In genomic region chr12:49959570-49960473, GRCh38 we compare ENCODE assay signal across 11 cellular contexts. TPM values are rescaled to one million over a fixed set of nuclear protein-coding genes. Genes with fewer than 3 reads are reported as not detected.
A peak's percentile ranks its signal among the peaks of the same experiment; 100 is the strongest.
DNase-seq lines count a peak whose midpoint lies in the region; ATAC-seq and TF ChIP-seq lines count a peak whose summit lies in the region.
"Had no signal": no experiment of that assay in that cellular context is flagged by ENCODE, and none has a peak within 500 bp of the region (broad histone marks: within the 10 kb centered on the region; RNA-seq: fewer than 3 reads in every experiment).

No MANE protein-coding gene starts in this region.

- H3K14ac ChIP-seq in mesenchymal stem cell (ENCODE audit: low read length in 2 of 2) = no peak overlapping the region

- H3K4me1 ChIP-seq in left lung = peaks cover 6 to 37% of the 10 kb centered on the region in 2 donors
- H3K4me1 ChIP-seq in mesenchymal stem cell (ENCODE audit: control insufficient read depth, insufficient read depth, low read depth, low read length) = peaks cover 33% of the 10 kb centered on the region

- ATAC-seq in WTC11 = peak; percentile 72
- peak; percentile 79 for ATAC-seq in left lung
- no peak for ATAC-seq in GM18519 (IDR thresholded peaks at IDR 0.05; ENCODE audit: low FRiP score, unreplicated experiment)
- no peak for ATAC-seq in GM19452 (IDR thresholded peaks at IDR 0.05; ENCODE audit: unreplicated experiment)

- H3K9me3 ChIP-seq in left lung (no peaks in the 10 kb centered on the region), mesenchymal stem cell (ENCODE audit: control insufficient read depth, low read length) (no peaks in the 10 kb centered on the region)

- H3K9ac ChIP-seq in mesenchymal stem cell (ENCODE audit: low read length) = no peak overlapping the region

- H3K23ac ChIP-seq in mesenchymal stem cell (ENCODE audit: low read length in 2 of 2) = no peak overlapping the region

- H3K4me3 Mint-ChIP-seq in WTC11 = peak overlapping the region; percentile 65

- no peak overlapping the region for H3K18ac ChIP-seq in mesenchymal stem cell (ENCODE audit: low read depth in 1 of 2, low read length in 2 of 2)

- H3K4me3 ChIP-seq in H7 (ENCODE audit: insufficient read depth, low read depth, low read length) = no peak overlapping the region
- no peak overlapping the region for H3K4me3 ChIP-seq in left lung
- H3K4me3 ChIP-seq in mesenchymal stem cell (ENCODE audit: insufficient read depth in 1 of 2, low read depth in 1 of 2, low read length in 2 of 2) = no peak overlapping the region

- H3K4ac ChIP-seq in mesenchymal stem cell (ENCODE audit: low read depth in 1 of 2, low read length in 2 of 2) = no peak overlapping the region

- no peak overlapping the region for H3K4me2 ChIP-seq in mesenchymal stem cell (ENCODE audit: low read length, poor library complexity, severe bottlenecking)

- no peak overlapping the region for H2AK5ac ChIP-seq in mesenchymal stem cell (ENCODE audit: low read length, severe bottlenecking)

- peaks cover 69% of the 10 kb centered on the region for H3K27me3 Mint-ChIP-seq in WTC11 (ENCODE audit: low read depth)

- H3K27ac ChIP-seq in left lung = peak overlapping the region in 1 of 2 donors; percentile 39
- no peak overlapping the region for H3K27ac ChIP-seq in mesenchymal stem cell (ENCODE audit: low read length, poor library complexity, severe bottlenecking)

- H3K36me3 Mint-ChIP-seq in WTC11 = no peaks in the 10 kb centered on the region
- H3K36me3 Mint-ChIP-seq: activated naive CD8-positive, alpha-beta T cell treated with anti-CD3 and anti-CD28 coated beads, Interleukin-2, amount 10 ng/mL, durations not matched to agents 7 days and 5 days had no signal

- no peak overlapping the region for H4K91ac ChIP-seq in mesenchymal stem cell (ENCODE audit: low read length)

- no peak overlapping the region for H4K8ac ChIP-seq in mesenchymal stem cell (ENCODE audit: low read length)

- WGBS in mesenchymal stem cell = 41% methylated on average over 12 of the region's 12 CpGs

- H3K79me1 ChIP-seq in mesenchymal stem cell (replicated peaks; ENCODE audit: low read length, poor library complexity, severe bottlenecking) = no peaks in the 10 kb centered on the region

- H3K4me1 Mint-ChIP-seq in WTC11 = peaks cover 24% of the 10 kb centered on the region

- H3K27me3 ChIP-seq in H7 (ENCODE audit: control insufficient read depth, insufficient read depth, low read length) (peaks cover 39% of the 10 kb centered on the region), left lung (peaks cover 26 to 98% of the 10 kb centered on the region in 2 donors), mesenchymal stem cell (ENCODE audit: control insufficient read depth in 1 of 2, insufficient read depth in 1 of 2, low read length in 2 of 2) (peaks cover 83 to 92% of the 10 kb centered on the region in 2 experiments)

- no peak overlapping the region for H2BK120ac ChIP-seq in mesenchymal stem cell (ENCODE audit: low read depth, low read length)

- CTCF ChIA-PET in WTC11 (lab: Charles Lee) = interaction anchor here (0.6 to 7.6 kb wide), 13 partner anchors 8 to 219 kb away, joined by 3 to 70 read pairs (median 7); partner anchors contain the start of genes AQP2, BCDIN3D, COX14 and TMBIM6

- peak; percentile 93 for DNase-seq in A172 (ENCODE audit: low spot score)
- peak; percentile 88 for DNase-seq in H7
- peak; percentile 61 for DNase-seq in WTC11 (ENCODE audit: low spot score)
- peak in 1 of 2 donors; percentile 73 for DNase-seq in left lung
- no peak for DNase-seq in mesenchymal stem cell
- no peak for DNase-seq in SIG-M5 treated with dmso at 0.1 percent for 504 hours (lab: John Stamatoyannopoulos, UW; ENCODE audit: unreplicated experiment)
- DNase-seq: activated naive CD8-positive, alpha-beta T cell treated with anti-CD3 and anti-CD28 coated beads, Interleukin-2, amount 10 ng/mL, durations not matched to agents 7 days and 5 days; DMS 273 treated with DMSO at 0.1 percent for 48 hours; T-helper 2 cell had no signal

- no peaks in the 10 kb centered on the region for H3K36me3 ChIP-seq in H7 (replicated peaks; ENCODE audit: control insufficient read depth, insufficient read depth, low read length)
- no peaks in the 10 kb centered on the region for H3K36me3 ChIP-seq in left lung
- no peaks in the 10 kb centered on the region for H3K36me3 ChIP-seq in mesenchymal stem cell (ENCODE audit: control insufficient read depth in 1 of 2, insufficient read depth in 2 of 2, low read depth in 1 of 2, low read length in 2 of 2)

- POLR2A ChIA-PET in WTC11 (lab: Charles Lee) = interaction anchor here (0.6 to 1.0 kb wide), 2 partner anchors 68 to 91 kb away, joined by 3 read pairs; no protein-coding TSS in a partner anchor

- no peak overlapping the region for H2BK15ac ChIP-seq in mesenchymal stem cell (ENCODE audit: low read depth, poor library complexity, severe bottlenecking)

- no peak overlapping the region for H3K27ac Mint-ChIP-seq in WTC11
- H3K27ac Mint-ChIP-seq: activated naive CD8-positive, alpha-beta T cell treated with anti-CD3 and anti-CD28 coated beads, Interleukin-2, amount 10 ng/mL, durations not matched to agents 7 days and 5 days had no signal

- no peak overlapping the region for H2BK5ac ChIP-seq in mesenchymal stem cell (ENCODE audit: low read depth, low read length, poor library complexity, severe bottlenecking)

- intact Hi-C loops in left lung (cut with DNase I) = no loop called here

- no peak overlapping the region for H2BK12ac ChIP-seq in mesenchymal stem cell (ENCODE audit: low read length in 2 of 2)

- no peaks in the 10 kb centered on the region for H3K9me3 Mint-ChIP-seq in WTC11
- H3K9me3 Mint-ChIP-seq: activated naive CD8-positive, alpha-beta T cell treated with anti-CD3 and anti-CD28 coated beads, Interleukin-2, amount 10 ng/mL, durations not matched to agents 7 days and 5 days had no signal

- H2AFZ ChIP-seq in mesenchymal stem cell (ENCODE audit: low read depth, low read length) = no peak overlapping the region

- TF ChIP-seq CTCF in WTC11 (IDR thresholded peaks at IDR 0.05) (no peak), left lung (IDR thresholded peaks at IDR 0.05) (no peak)

TF ChIP-seq in WTC11, 78 proteins besides CTCF, POLR2A, EP300 and RAD21 (continues in another document):
- no peak for TF ChIP-seq SMAD3 (CRISPR knock-in tag; IDR thresholded peaks at IDR 0.05; ENCODE audit: borderline replicate concordance)
- no peak for TF ChIP-seq GRHL2 (CRISPR knock-in tag; IDR thresholded peaks at IDR 0.05; ENCODE audit: insufficient replicate concordance, severe bottlenecking)
- TF ChIP-seq ERG (CRISPR knock-in tag; IDR thresholded peaks at IDR 0.05) = no peak

RNA-seq across cellular contexts. Expression of gene AQP5, which starts 1.9 kb away (rescaled TPM):
- 0.07 TPM in 1 of 2 replicates, not detected in the other for total RNA-seq in A172 (2014; rRNA removed; shearing (Covaris generic))
- 1.7 and 2.9 TPM in 2 replicates for total RNA-seq in H7 (2014; rRNA removed; shearing (Covaris generic))
- total RNA-seq in WTC11 (2021) = 2.7 to 2.9 TPM (median 2.8 TPM) in 3 replicates
- 1 to 10 TPM; 7.2 to 7.7 TPM for total RNA-seq in left lung
- polyA plus RNA-seq in mesenchymal stem cell (2013, experiment 1 of 2) = 0.03 TPM
- polyA plus RNA-seq in mesenchymal stem cell (2013, experiment 2 of 2) = not detected
- total RNA-seq: activated naive CD8-positive, alpha-beta T cell treated with anti-CD3 and anti-CD28 coated beads, Interleukin-2, amount 10 ng/mL, durations not matched to agents 7 days and 5 days had no signal

RNA-seq across cellular contexts. Expression of gene AQP2, which starts 9.3 kb away (rescaled TPM):
- not detected in 2 replicates for total RNA-seq in A172 (2014; rRNA removed; shearing (Covaris generic))
- total RNA-seq in H7 (2014; rRNA removed; shearing (Covaris generic)) = not detected in 2 replicates
- not detected in 3 replicates for total RNA-seq in WTC11 (2021)
- under 1 TPM in 1 of 2 donors, not detected in 1; 0.42 TPM for total RNA-seq in left lung
- not detected for polyA plus RNA-seq in mesenchymal stem cell (2013, experiment 1 of 2)
- not detected for polyA plus RNA-seq in mesenchymal stem cell (2013, experiment 2 of 2)
- total RNA-seq: activated naive CD8-positive, alpha-beta T cell treated with anti-CD3 and anti-CD28 coated beads, Interleukin-2, amount 10 ng/mL, durations not matched to agents 7 days and 5 days had no signal

RNA-seq across cellular contexts. Expression of gene AQP6, which starts 12.9 kb away (rescaled TPM):
- total RNA-seq in A172 (2014; rRNA removed; shearing (Covaris generic)) = not detected in 2 replicates
- not detected in 2 replicates for total RNA-seq in H7 (2014; rRNA removed; shearing (Covaris generic))
- total RNA-seq in WTC11 (2021) (0.09 to 0.21 TPM (median 0.18 TPM) in 3 replicates), left lung (under 1 TPM in 1 of 2 donors, not detected in 1; 0.09 TPM)
- polyA plus RNA-seq in mesenchymal stem cell (2013, experiment 1 of 2) = not detected
- polyA plus RNA-seq in mesenchymal stem cell (2013, experiment 2 of 2) = not detected
- total RNA-seq: activated naive CD8-positive, alpha-beta T cell treated with anti-CD3 and anti-CD28 coated beads, Interleukin-2, amount 10 ng/mL, durations not matched to agents 7 days and 5 days had no signal

RNA-seq across cellular contexts. Expression of gene FAIM2, which starts 56.1 kb away (rescaled TPM):
- not detected in 2 replicates for total RNA-seq in A172 (2014; rRNA removed; shearing (Covaris generic))
- not detected in 2 replicates for total RNA-seq in H7 (2014; rRNA removed; shearing (Covaris generic))
- 0.18 to 0.30 TPM (median 0.22 TPM) in 3 replicates for total RNA-seq in WTC11 (2021)
- 1 to 10 TPM; 1.7 to 1.8 TPM for total RNA-seq in left lung
- 0.30 TPM for polyA plus RNA-seq in mesenchymal stem cell (2013, experiment 1 of 2)
- 0.27 TPM for polyA plus RNA-seq in mesenchymal stem cell (2013, experiment 2 of 2)

Comparison
In these comparisons a context has a peak if more than half of its experiments do, and no peak if none do; other contexts are left out.
1. DNase-seq: peak in A172 (single experiment), H7 (single experiment) and WTC11 (single experiment); none in mesenchymal stem cell (single experiment) and SIG-M5 treated with dmso at 0.1 percent for 504 hours (single experiment).
2. ATAC-seq: peak in WTC11 (single experiment) and left lung (single experiment); none in GM18519 (single experiment) and GM19452 (single experiment).